ENCODE assay signal across 1 cellular context in genomic region chr15:68415501-68416157, GRCh38.
TF ChIP-seq lines count a peak whose summit lies in the region.

No MANE protein-coding gene starts in this region.

TF ChIP-seq in K562, 482 proteins besides CTCF, POLR2A, EP300 and RAD21:
- TF ChIP-seq ZNF175 (CRISPR knock-in tag; IDR thresholded peaks at IDR 0.05; ENCODE audit: low read depth) (0 out of 2 replicates have a peak, but pooled peaks have one; percentile 28), JUND (IDR thresholded peaks at IDR 0.05; ENCODE audit: borderline replicate concordance, low read depth, low read length) (no peak), JUND (tag; IDR thresholded peaks at IDR 0.05; ENCODE audit: borderline replicate concordance, low read depth, low read length) (peak; percentile 30; the same call in 1 of the 3 replicates), CBX2 (IDR thresholded peaks at IDR 0.05; ENCODE audit: insufficient read depth, low read length, poor library complexity, severe bottlenecking) (no peak), FOSL1 (tag; conservative IDR thresholded peaks at IDR 0.05) (0 out of 2 replicates have a peak, but pooled peaks have one; percentile 31), CTBP1 (IDR thresholded peaks at IDR 0.05; ENCODE audit: borderline replicate concordance) (peak; percentile 25; the same call in 1 of the 2 replicates), TCF3 (CRISPR knock-in tag; IDR thresholded peaks at IDR 0.05) (0 out of 2 replicates have a peak, but pooled peaks have one; percentile 16), ZNF639 (CRISPR knock-in tag; conservative IDR thresholded peaks at IDR 0.05 in 1 of 2, IDR thresholded peaks at IDR 0.05 in 1 of 2) (no peak), CBFA2T3 (IDR thresholded peaks at IDR 0.05) (peak; percentile 43; the same call in 1 of the 2 replicates), ZFP36 (IDR thresholded peaks at IDR 0.05; ENCODE audit: low read depth, low read length, partially characterized antibody) (peak; percentile 28), ETS2 (tag; IDR thresholded peaks at IDR 0.05; ENCODE audit: borderline replicate concordance, poor library complexity, severe bottlenecking) (no peak)
